8 cellular contexts compared by ENCODE assay signal in genomic region chr9:127523312-127523851, GRCh38.
DNase-seq lines count a peak whose midpoint lies in the region; ATAC-seq and TF ChIP-seq lines count a peak whose summit lies in the region.

No MANE protein-coding gene starts in this region.

- H3K4me1 ChIP-seq in ACC112 (ENCODE audit: control insufficient read depth, insufficient read depth, low read length, unreplicated experiment) (peaks cover 62% of the 10 kb centered on the region), H9 (ENCODE audit: insufficient read depth, low read length) (peaks cover 2% of the 10 kb centered on the region)

- DNase-seq in H9: no peak
- DNase-seq in activated CD4-positive, alpha-beta memory T cell treated with anti-CD3 and anti-CD28 coated beads for 36 hours: peak; percentile 53
- DNase-seq in islet precursor cell: peak; percentile 58
- DNase-seq in epidermal melanocyte (ENCODE audit: insufficient read length, low spot score): no peak

- ATAC-seq in HG03280 (IDR thresholded peaks at IDR 0.05; ENCODE audit: unreplicated experiment) (no peak), GM18868 (IDR thresholded peaks at IDR 0.05; ENCODE audit: unreplicated experiment) (no peak), HG02870 (IDR thresholded peaks at IDR 0.05; ENCODE audit: unreplicated experiment) (no peak)

- H2AFZ ChIP-seq in ACC112 (ENCODE audit: low read length, unreplicated experiment) (no peak overlapping the region), H9 (ENCODE audit: low read length) (no peak overlapping the region)

- no peak overlapping the region for H3K27ac Mint-ChIP-seq in H9
- no peak overlapping the region for H3K27ac Mint-ChIP-seq in activated CD4-positive, alpha-beta memory T cell treated with anti-CD3 and anti-CD28 coated beads for 36 hours

- no peak overlapping the region for H2BK12ac ChIP-seq in H9 (ENCODE audit: insufficient read length, low read depth, low read length)

- H2BK20ac ChIP-seq in H9 (ENCODE audit: low read depth, low read length, poor library complexity, severe bottlenecking): no peak overlapping the region

- no peak overlapping the region for H2BK120ac ChIP-seq in H9 (ENCODE audit: low read depth, low read length, poor library complexity, severe bottlenecking)

- peak overlapping the region; percentile 69 for H3K27ac ChIP-seq in ACC112 (ENCODE audit: low read depth, low read length)
- H3K27ac ChIP-seq in H9 (ENCODE audit: insufficient read length, low read depth, low read length): no peak overlapping the region

- no peak overlapping the region for H2AK5ac ChIP-seq in H9 (ENCODE audit: insufficient read length, low read length)

- H2BK15ac ChIP-seq in H9 (ENCODE audit: low read depth, low read length): no peak overlapping the region

- no peak overlapping the region for H3K4me3 ChIP-seq in ACC112 (ENCODE audit: low read depth, low read length)

- no peak overlapping the region for H3K9ac ChIP-seq in H9 (ENCODE audit: extremely low read depth, insufficient read length, low read length)

- peaks cover 20% of the 10 kb centered on the region for H3K9me3 ChIP-seq in H9 (ENCODE audit: control insufficient read depth, low read depth, low read length)

- no peak overlapping the region for H4K5ac ChIP-seq in H9 (ENCODE audit: insufficient read length, low read depth, low read length)

- no peaks in the 10 kb centered on the region for H3K23me2 ChIP-seq in H9 (ENCODE audit: insufficient read length, low read depth, low read length, poor library complexity, severe bottlenecking)

- H3K36me3 Mint-ChIP-seq in H9 (ENCODE audit: insufficient read depth in 1 of 3, low read depth in 3 of 3): peaks cover 46 to 63% (median 49%) of the 10 kb centered on the region in 3 experiments
- H3K36me3 Mint-ChIP-seq in activated CD4-positive, alpha-beta memory T cell treated with anti-CD3 and anti-CD28 coated beads for 36 hours: peaks cover 34% of the 10 kb centered on the region

- H3K14ac ChIP-seq in H9 (ENCODE audit: insufficient read depth, low read length): no peak overlapping the region

- H3K4ac ChIP-seq in H9 (ENCODE audit: low read depth, low read length): no peak overlapping the region

- POLR2A ChIA-PET in activated CD4-positive, alpha-beta memory T cell treated with anti-CD3 and anti-CD28 coated beads for 36 hours (lab: Charles Lee): no interaction called here

- H3K27me3 ChIP-seq in ACC112 (ENCODE audit: insufficient read depth, low read length) (no peaks in the 10 kb centered on the region), H9 (ENCODE audit: insufficient read depth, low read length) (no peaks in the 10 kb centered on the region)

- H3K27me3 Mint-ChIP-seq in H9 (ENCODE audit: low read depth): peaks cover 1% of the 10 kb centered on the region; the same call in 1 of the 2 replicates
- no peaks in the 10 kb centered on the region for H3K27me3 Mint-ChIP-seq in activated CD4-positive, alpha-beta memory T cell treated with anti-CD3 and anti-CD28 coated beads for 36 hours

- peaks cover 17 to 18% of the 10 kb centered on the region in 2 experiments for H3K4me1 Mint-ChIP-seq in H9
- peaks cover 3% of the 10 kb centered on the region for H3K4me1 Mint-ChIP-seq in activated CD4-positive, alpha-beta memory T cell treated with anti-CD3 and anti-CD28 coated beads for 36 hours (ENCODE audit: low read depth)

- H3K79me2 ChIP-seq in ACC112 (ENCODE audit: control insufficient read depth, insufficient read depth, low read length, unreplicated experiment) (peaks cover 26% of the 10 kb centered on the region), H9 (ENCODE audit: insufficient read depth, low read length) (no peaks in the 10 kb centered on the region)

- no peak overlapping the region for H3T11ph ChIP-seq in H9 (ENCODE audit: low read length)

- H3K36me3 ChIP-seq in ACC112 (ENCODE audit: insufficient read depth, low read length): peaks cover 58% of the 10 kb centered on the region

- H3K23ac ChIP-seq in H9 (ENCODE audit: insufficient read length, low read depth, low read length): no peak overlapping the region

- no peak overlapping the region for H3K18ac ChIP-seq in H9 (ENCODE audit: insufficient read length, low read depth, low read length)

- no peak overlapping the region for H3K4me3 Mint-ChIP-seq in H9
- no peak overlapping the region for H3K4me3 Mint-ChIP-seq in activated CD4-positive, alpha-beta memory T cell treated with anti-CD3 and anti-CD28 coated beads for 36 hours

- peaks cover 37 to 39% of the 10 kb centered on the region in 2 experiments for H3K9me3 Mint-ChIP-seq in H9
- peaks cover 33% of the 10 kb centered on the region for H3K9me3 Mint-ChIP-seq in activated CD4-positive, alpha-beta memory T cell treated with anti-CD3 and anti-CD28 coated beads for 36 hours

- H4K8ac ChIP-seq in H9 (replicated peaks; ENCODE audit: insufficient read length, low read depth, low read length): no peak overlapping the region

- H3K4me2 ChIP-seq in H9 (ENCODE audit: insufficient read depth, insufficient read length, low read length): no peak overlapping the region

- H3K79me1 ChIP-seq in H9 (ENCODE audit: insufficient read depth, low read depth, low read length, poor library complexity, severe bottlenecking): no peaks in the 10 kb centered on the region

- TF ChIP-seq CTCF in H9 (conservative IDR thresholded peaks at IDR 0.05): peak; percentile 75

- WGBS in H9 (ENCODE audit: extremely low coverage, insufficient read length, low lambda C conversion rate): no CpG with 5 or more reads among the region's 9 CpGs

- no peak overlapping the region for H2BK5ac ChIP-seq in H9 (ENCODE audit: insufficient read length, low read length)

- H4K91ac ChIP-seq in H9 (ENCODE audit: insufficient read length, low read depth, low read length): no peak overlapping the region

- CTCF ChIA-PET in activated CD4-positive, alpha-beta memory T cell treated with anti-CD3 and anti-CD28 coated beads for 36 hours (lab: Charles Lee): interaction anchor here (0.6 to 1.0 kb wide), 2 partner anchors 63 to 186 kb away, joined by 3 read pairs; no protein-coding TSS in a partner anchor

- H4K20me1 ChIP-seq in H9 (ENCODE audit: control insufficient read depth, insufficient read depth, insufficient read length): no peaks in the 10 kb centered on the region

- intact Hi-C loops in activated CD4-positive, alpha-beta memory T cell treated with anti-CD3 and anti-CD28 coated beads for 36 hours (cut with micrococcal nuclease): no loop called here

- H3K56ac ChIP-seq in H9 (ENCODE audit: insufficient read length, low read depth, low read length): no peak overlapping the region

Comparison
In these comparisons a context has a peak if more than half of its experiments do, and no peak if none do; other contexts are left out.
1. DNase-seq: peak in activated CD4-positive, alpha-beta memory T cell treated with anti-CD3 and anti-CD28 coated beads for 36 hours (single experiment) and islet precursor cell (single experiment); none in H9 (single experiment) and epidermal melanocyte (single experiment).